In the genomic region with DNA sequence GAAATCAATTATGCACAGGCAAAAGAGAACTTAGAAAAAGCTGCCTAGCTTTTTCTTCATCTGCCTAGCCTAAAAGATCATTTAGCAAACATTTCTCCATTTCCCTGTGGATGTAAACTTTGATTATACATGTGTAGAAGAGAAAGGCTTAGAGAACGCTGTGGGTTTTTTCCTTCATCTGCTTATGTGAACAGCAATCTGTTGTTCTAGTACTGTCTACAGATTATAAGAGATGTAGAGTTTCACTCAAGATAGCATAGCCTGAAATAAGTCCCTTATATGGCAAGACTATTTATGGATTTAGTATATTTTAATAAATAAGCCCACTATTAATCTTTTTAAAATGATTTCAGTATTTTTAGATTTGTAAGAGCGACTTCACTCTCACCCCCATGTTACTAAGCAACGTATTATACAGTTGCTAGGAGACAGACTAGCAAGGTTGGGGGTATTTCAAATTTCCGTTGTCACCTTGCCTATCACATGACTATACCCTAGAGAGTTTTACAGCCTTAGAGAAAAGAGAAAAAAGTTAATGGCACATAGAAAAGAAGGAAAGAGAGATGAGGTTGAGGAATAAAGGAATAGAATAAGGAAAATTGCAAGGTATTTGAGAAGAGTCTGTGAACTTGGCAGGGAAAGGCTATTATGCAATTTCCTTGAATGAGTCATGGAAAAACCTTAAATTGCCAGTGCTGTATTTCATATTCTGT, we compare ENCODE assay signal across 8 cellular contexts. TPM values are rescaled to one million over a fixed set of nuclear protein-coding genes. Genes with fewer than 3 reads are reported as not detected.
A peak's percentile ranks its signal among the peaks of the same experiment; 100 is the strongest.
DNase-seq lines count a peak whose midpoint lies in the region; ATAC-seq and TF ChIP-seq lines count a peak whose summit lies in the region.

No MANE protein-coding gene starts in this region.

- peak overlapping the region; percentile 57 for H2AFZ ChIP-seq in smooth muscle cell (ENCODE audit: low read depth)

- H3K4me3 Mint-ChIP-seq in MCF 10A (ENCODE audit: unreplicated experiment) (no peak overlapping the region), immature natural killer cell (peak overlapping the region in 2 of 5 donors; percentile 2 to 12)

- H3K4me3 ChIP-seq in HUES64 (ENCODE audit: low read length): peak overlapping the region; percentile 4; the same call in 1 of the 2 replicates
- peak overlapping the region; percentile 24 for H3K4me3 ChIP-seq in smooth muscle cell

- no peaks in the 10 kb centered on the region for H3K79me2 ChIP-seq in smooth muscle cell (ENCODE audit: low read depth)

- H3K36me3 ChIP-seq in HUES64 (ENCODE audit: insufficient read depth, low read length) (no peaks in the 10 kb centered on the region), smooth muscle cell (ENCODE audit: low read depth) (no peaks in the 10 kb centered on the region)

- H3K27ac ChIP-seq in HUES64 (ENCODE audit: low read depth, low read length) (peak overlapping the region; percentile 72; the same call in 1 of the 2 replicates), smooth muscle cell (ENCODE audit: low read depth) (peak overlapping the region; percentile 99)

- POLR2A ChIA-PET in MCF 10A (lab: Yijun Ruan, JAX): interaction anchor here (1.0 to 4.5 kb wide), 9 partner anchors 8 to 90 kb away, joined by 3 to 39 read pairs (median 5); a partner anchor contains a TSS

- H3K4me1 ChIP-seq in HUES64 (ENCODE audit: insufficient read depth, low read length) (peaks cover 29% of the 10 kb centered on the region), smooth muscle cell (ENCODE audit: low read depth) (peaks cover 34% of the 10 kb centered on the region)

- H3K9me3 Mint-ChIP-seq in MCF 10A (ENCODE audit: unreplicated experiment) (no peaks in the 10 kb centered on the region), immature natural killer cell (no peaks in the 10 kb centered on the region)

- ATAC-seq in GM21737 (IDR thresholded peaks at IDR 0.05; ENCODE audit: unreplicated experiment): no peak

- intact Hi-C loops in MCF 10A (cut with micrococcal nuclease): no loop called here

- TF ChIP-seq CTCF in MCF 10A (IDR thresholded peaks at IDR 0.05; ENCODE audit: unreplicated experiment) (no peak), smooth muscle cell (IDR thresholded peaks at IDR 0.05; ENCODE audit: borderline replicate concordance, insufficient read depth, poor library complexity, severe bottlenecking) (no peak)

- no peaks in the 10 kb centered on the region for H3K27me3 ChIP-seq in HUES64 (ENCODE audit: insufficient read depth, low read length)
- H3K27me3 ChIP-seq in smooth muscle cell (ENCODE audit: low read depth): no peaks in the 10 kb centered on the region

- H3K9ac ChIP-seq in HUES64 (ENCODE audit: low read depth, low read length) (peak overlapping the region; percentile 24; the same call in 1 of the 2 replicates), smooth muscle cell (ENCODE audit: low read depth) (peak overlapping the region; percentile 94)

- H3K4me2 ChIP-seq in smooth muscle cell: peak overlapping the region; percentile 81

- H3F3A ChIP-seq in smooth muscle cell (ENCODE audit: low read depth): peaks cover 7% of the 10 kb centered on the region

- DNase-seq in COLO829 (ENCODE audit: low spot score) (peak; percentile 60), NOMO-1 (lab: John Stamatoyannopoulos, UW; ENCODE audit: unreplicated experiment in 2 of 2) (peak; percentile 57 to 87), MCF 10A (ENCODE audit: unreplicated experiment) (peak; percentile 83), immature natural killer cell (peak; percentile 35 to 56 (median 46)), smooth muscle cell (lab: John Stamatoyannopoulos, UW; ENCODE audit: unreplicated experiment) (no peak), NCI-H1048 (lab: John Stamatoyannopoulos, UW) (no peak)

- WGBS in HUES64: 43% methylated on average over 1 of the region's 4 CpGs
- whole genome bisulfite sequencing in smooth muscle cell (ENCODE audit: low lambda C conversion rate): 22% methylated on average over 4 of the region's 4 CpGs

- H3K27me3 Mint-ChIP-seq in MCF 10A (ENCODE audit: insufficient read depth, unreplicated experiment) (no peaks in the 10 kb centered on the region), immature natural killer cell (ENCODE audit: low read depth in 3 of 3) (peaks cover 0 to 13% (median 6%) of the 10 kb centered on the region in 3 donors)

- no TSS peak for BruUV-seq in MCF 10A (replicated peaks; lab: Mats Ljungman, UMichigan)

- H3K36me3 Mint-ChIP-seq in MCF 10A (ENCODE audit: insufficient read depth, unreplicated experiment) (no peaks in the 10 kb centered on the region), immature natural killer cell (no peaks in the 10 kb centered on the region)

- H4K20me1 ChIP-seq in smooth muscle cell (ENCODE audit: low read depth): no peaks in the 10 kb centered on the region

- peak overlapping the region; percentile 77 for H3K27ac Mint-ChIP-seq in MCF 10A (ENCODE audit: low read depth, unreplicated experiment)
- peak overlapping the region in 4 of 6 donors; percentile 29 to 47 (median 36) for H3K27ac Mint-ChIP-seq in immature natural killer cell

- H3K4me1 Mint-ChIP-seq in MCF 10A (ENCODE audit: insufficient read depth, unreplicated experiment) (peaks cover 16% of the 10 kb centered on the region), immature natural killer cell (peaks cover 9 to 14% of the 10 kb centered on the region in 2 donors)

- CTCF ChIA-PET in MCF 10A (lab: Yijun Ruan, JAX): interaction anchor here (0.6 kb wide), 1 partner anchor 137 kb away, joined by 3 read pairs; no protein-coding TSS in a partner anchor

- no peaks in the 10 kb centered on the region for H3K9me3 ChIP-seq in HUES64 (ENCODE audit: insufficient read depth, low read depth, low read length)
- H3K9me3 ChIP-seq in smooth muscle cell (replicated peaks; ENCODE audit: low read depth): no peaks in the 10 kb centered on the region

RNA-seq across cellular contexts. Expression of a gene that starts 12.2 kb away (rescaled TPM):
- 521 TPM for polyA plus RNA-seq in HUES64 (2013, experiment 1 of 2)
- 770 TPM for polyA plus RNA-seq in HUES64 (2013, experiment 2 of 2)
- total RNA-seq in MCF 10A (2022): 9.8 and 10.4 TPM in 2 replicates
- 100 to 1,000 TPM; 157 to 209 (median 206) TPM for polyA plus RNA-seq in immature natural killer cell
- total RNA-seq in smooth muscle cell: 1,161 and 1,305 TPM in 2 replicates
- 981 and 1,375 TPM in 2 replicates for polyA plus RNA-seq in smooth muscle cell

Comparison
In these comparisons a context has a peak if more than half of its experiments do, and no peak if none do; other contexts are left out.
1. DNase-seq: peak in COLO829 (single experiment), NOMO-1 (2 of 2), MCF 10A (single experiment) and immature natural killer cell (3 of 3); none in smooth muscle cell (single experiment) and NCI-H1048 (single experiment).
2. RNA of a gene that starts 12.2 kb away (total RNA-seq): 1,161 to 1,305 TPM in smooth muscle cell; 9.8 to 10.4 TPM in MCF 10A; every median in the first group is over 100 times any median in the second.